ENCODE assay signal across 8 cellular contexts in genomic region chr10:133257489-133258065, GRCh38. TPM values are rescaled to one million over a fixed set of nuclear protein-coding genes. Genes with fewer than 3 reads are reported as not detected.
DNase-seq lines count a peak whose midpoint lies in the region; ATAC-seq, FAIRE-seq and TF ChIP-seq lines count a peak whose summit lies in the region.

No MANE protein-coding gene starts in this region.

- H3K4me2 ChIP-seq in GM23248 (ENCODE audit: unreplicated experiment) = no peak overlapping the region

- no peaks in the 10 kb centered on the region for H3K9me3 Mint-ChIP-seq in naive thymus-derived CD4-positive, alpha-beta T cell

- intact Hi-C loops in esophagus muscularis mucosa (cut with DNase I) = no loop called here
- intact Hi-C loops in naive thymus-derived CD4-positive, alpha-beta T cell (cut with micrococcal nuclease) = loop anchor here in 1 of 2 donors (1.0 kb wide), 1 partner anchor 50 kb away; no protein-coding TSS in a partner anchor

- H3K36me3 ChIP-seq in GM23248 (ENCODE audit: low read depth) (no peaks in the 10 kb centered on the region), esophagus muscularis mucosa (no peaks in the 10 kb centered on the region)
- no peaks in the 10 kb centered on the region for H3K36me3 ChIP-seq in naive thymus-derived CD4-positive, alpha-beta T cell (ENCODE audit: control insufficient read depth in 2 of 3, insufficient read depth in 3 of 3, low read length in 3 of 3)

- peaks cover 0 to 2% (median 0%) of the 10 kb centered on the region in 5 donors for H3K27me3 Mint-ChIP-seq in naive thymus-derived CD4-positive, alpha-beta T cell

- H3K4me1 Mint-ChIP-seq in naive thymus-derived CD4-positive, alpha-beta T cell = peaks cover 28 to 54% (median 40%) of the 10 kb centered on the region in 7 donors

- H3K79me2 ChIP-seq in GM23248 (ENCODE audit: insufficient read depth) = no peaks in the 10 kb centered on the region

- TF ChIP-seq POLR2A in esophagus muscularis mucosa (IDR thresholded peaks at IDR 0.05; ENCODE audit: low read depth) (no peak), H54 (IDR thresholded peaks at IDR 0.05; ENCODE audit: low read depth, low read length) (no peak)

- H3K9me3 ChIP-seq in GM23248 (ENCODE audit: low read depth) (no peaks in the 10 kb centered on the region), esophagus muscularis mucosa (no peaks in the 10 kb centered on the region)
- no peaks in the 10 kb centered on the region for H3K9me3 ChIP-seq in naive thymus-derived CD4-positive, alpha-beta T cell (ENCODE audit: control insufficient read depth in 2 of 3, low read length in 3 of 3)

- POLR2A ChIA-PET in naive thymus-derived CD4-positive, alpha-beta T cell (lab: Charles Lee) = interaction anchor here (0.9 to 1.5 kb wide), 5 partner anchors 9 to 22 kb away, joined by 3 to 8 read pairs (median 3); no protein-coding TSS in a partner anchor

- no peak for ATAC-seq in naive thymus-derived CD4-positive, alpha-beta T cell

- WGBS in GM23248 (ENCODE audit: low coverage in 1 of 2, low lambda C conversion rate in 2 of 2, missing lambda C conversion rate in 2 of 2), 2 experiments = 43 to 47% methylated on average over 20 to 27 of the region's 27 CpGs
- 4% methylated on average over 12 of the region's 27 CpGs for WGBS in esophagus muscularis mucosa

- CTCF ChIA-PET in naive thymus-derived CD4-positive, alpha-beta T cell (lab: Charles Lee) = interaction anchor here (2.1 to 4.5 kb wide), 2 partner anchors 18 to 50 kb away, joined by 6 to 34 read pairs; partner anchors contain the start of gene ADAM8

- no peak overlapping the region for H3K4me3 ChIP-seq in GM23248
- H3K4me3 ChIP-seq in esophagus muscularis mucosa = peak overlapping the region; percentile 27 to 34 (median 32)
- no peak overlapping the region for H3K4me3 ChIP-seq in naive thymus-derived CD4-positive, alpha-beta T cell (ENCODE audit: low read length)

- TF ChIP-seq CTCF in C4-2B (conservative IDR thresholded peaks at IDR 0.05) (peak; percentile 88), esophagus muscularis mucosa (IDR thresholded peaks at IDR 0.05) (peak in 2 of 3 experiments; percentile 18 to 42)

- no peaks in the 10 kb centered on the region for H3K9me2 ChIP-seq in GM23248 (ENCODE audit: insufficient read depth)

- peaks cover 16% of the 10 kb centered on the region for H3K4me1 ChIP-seq in GM23248 (ENCODE audit: insufficient read depth)
- H3K4me1 ChIP-seq in esophagus muscularis mucosa = peaks cover 42 to 51% (median 49%) of the 10 kb centered on the region in 4 donors
- peaks cover 37 to 47% of the 10 kb centered on the region in 2 donors for H3K4me1 ChIP-seq in naive thymus-derived CD4-positive, alpha-beta T cell (ENCODE audit: control insufficient read depth in 2 of 2, insufficient read depth in 2 of 2, low read length in 2 of 2)

- DNase-seq in GM23248 (peak; percentile 29), SKM-1 treated with dmso at 0.1 percent for 144 hours (lab: John Stamatoyannopoulos, UW; ENCODE audit: unreplicated experiment) (peak; percentile 55), esophagus muscularis mucosa (ENCODE audit: extremely low spot score) (no peak), H54 (ENCODE audit: insufficient read length, low spot score) (no peak), NCI-H1092 (lab: John Stamatoyannopoulos, UW) (no peak)
- DNase-seq in naive thymus-derived CD4-positive, alpha-beta T cell = peak in 2 of 9 donors; percentile 20 to 24
- DNase-seq in activated effector memory CD4-positive, alpha-beta T cell treated with anti-CD3 and anti-CD28 coated beads, Interleukin-2, amount 50 U/mL, for 16 hours = no peak

- H2AFZ ChIP-seq in GM23248 = no peak overlapping the region

- peak overlapping the region; percentile 74 to 94 (median 89) for H3K27ac Mint-ChIP-seq in naive thymus-derived CD4-positive, alpha-beta T cell

- in situ Hi-C loops in GM23248 (cut with MboI) = no loop called here

- no peak overlapping the region for H3K9ac ChIP-seq in GM23248

- no peaks in the 10 kb centered on the region for H4K20me1 ChIP-seq in GM23248 (ENCODE audit: insufficient read depth)

- H3K4me3 Mint-ChIP-seq in naive thymus-derived CD4-positive, alpha-beta T cell = peak overlapping the region in 9 of 10 donors; percentile 51 to 81 (median 62)

- H3K36me3 Mint-ChIP-seq in naive thymus-derived CD4-positive, alpha-beta T cell = no peaks in the 10 kb centered on the region

- no peak for FAIRE-seq in H54 (lab: Jason Lieb, UNC)

- peaks cover 9% of the 10 kb centered on the region for H3F3A ChIP-seq in GM23248 (ENCODE audit: insufficient read depth)

- no peak for TF ChIP-seq EP300 in esophagus muscularis mucosa (IDR thresholded peaks at IDR 0.05)

- peak overlapping the region; percentile 84 for H3K27ac ChIP-seq in C4-2B
- H3K27ac ChIP-seq in GM23248 = no peak overlapping the region
- H3K27ac ChIP-seq in esophagus muscularis mucosa (replicated peaks in 1 of 4) = peak overlapping the region; percentile 34 to 70 (median 66)
- peak overlapping the region; percentile 80 for H3K27ac ChIP-seq in naive thymus-derived CD4-positive, alpha-beta T cell (ENCODE audit: low read depth, low read length)

- no peaks in the 10 kb centered on the region for H3K27me3 ChIP-seq in GM23248 (replicated peaks; ENCODE audit: insufficient read depth)
- H3K27me3 ChIP-seq in esophagus muscularis mucosa = peaks cover 0 to 15% (median 0%) of the 10 kb centered on the region in 4 donors
- H3K27me3 ChIP-seq in naive thymus-derived CD4-positive, alpha-beta T cell (ENCODE audit: control insufficient read depth in 2 of 2, insufficient read depth in 2 of 2, low read length in 2 of 2) = no peaks in the 10 kb centered on the region

RNA-seq across cellular contexts. Expression of gene ADAM8, which starts 19.1 kb away (rescaled TPM):
- total RNA-seq in GM23248 (2014; rRNA removed; shearing (Covaris generic)) = 0.25 and 0.76 TPM in 2 replicates
- polyA plus RNA-seq in GM23248 (2016; fragmentation: Nextera tagmentation; extraction: Ambion mirVana) = 0.19 TPM in 1 of 2 replicates, not detected in the other
- 1 to 10 TPM; 1.2 to 8.9 (median 2.3) TPM for total RNA-seq in esophagus muscularis mucosa
- total RNA-seq in naive thymus-derived CD4-positive, alpha-beta T cell = 100 to 1,000 TPM in 2 of 5 experiments, 10 to 100 TPM in 3; 19.5 to 239 (median 87.6) TPM
- polyA plus RNA-seq in naive thymus-derived CD4-positive, alpha-beta T cell = 10 to 100 TPM; 22.7 to 27.8 TPM

RNA-seq across cellular contexts. Expression of gene VENTX, which starts 19.9 kb away (rescaled TPM):
- total RNA-seq in GM23248 (2014; rRNA removed; shearing (Covaris generic)) = not detected in 2 replicates
- not detected in 2 replicates for polyA plus RNA-seq in GM23248 (2016; fragmentation: Nextera tagmentation; extraction: Ambion mirVana)
- total RNA-seq in esophagus muscularis mucosa = 1 to 10 TPM in 3 of 4 donors, under 1 TPM in 1; 0.46 to 2.5 (median 2.0) TPM
- 1 to 10 TPM in 1 of 5 experiments, under 1 TPM in 1, not detected in 3; 0.85 to 5.7 TPM for total RNA-seq in naive thymus-derived CD4-positive, alpha-beta T cell
- polyA plus RNA-seq in naive thymus-derived CD4-positive, alpha-beta T cell = not detected

RNA-seq across cellular contexts. Expression of gene UTF1, which starts 27.6 kb away (rescaled TPM):
- not detected in 2 replicates for total RNA-seq in GM23248 (2014; rRNA removed; shearing (Covaris generic))
- polyA plus RNA-seq in GM23248 (2016; fragmentation: Nextera tagmentation; extraction: Ambion mirVana) = not detected in 2 replicates
- not detected for total RNA-seq in esophagus muscularis mucosa
- total RNA-seq in naive thymus-derived CD4-positive, alpha-beta T cell = under 1 TPM in 1 of 5 experiments, not detected in 4; 0.56 TPM
- not detected for polyA plus RNA-seq in naive thymus-derived CD4-positive, alpha-beta T cell

RNA-seq across cellular contexts. Expression of gene TUBGCP2, which starts 51.1 kb away (rescaled TPM):
- 50.3 and 53.9 TPM in 2 replicates for total RNA-seq in GM23248 (2014; rRNA removed; shearing (Covaris generic))
- 35.3 and 39.7 TPM in 2 replicates for polyA plus RNA-seq in GM23248 (2016; fragmentation: Nextera tagmentation; extraction: Ambion mirVana)
- total RNA-seq in esophagus muscularis mucosa = 10 to 100 TPM; 30.2 to 54.4 (median 39.0) TPM
- total RNA-seq in naive thymus-derived CD4-positive, alpha-beta T cell = 10 to 100 TPM; 67.7 to 97.0 (median 69.5) TPM
- polyA plus RNA-seq in naive thymus-derived CD4-positive, alpha-beta T cell = 10 to 100 TPM; 29.6 to 32.6 TPM

RNA-seq across cellular contexts. Expression of gene ZNF511, which starts 51.1 kb away (rescaled TPM):
- total RNA-seq in GM23248 (2014; rRNA removed; shearing (Covaris generic)) = 12.4 and 12.6 TPM in 2 replicates
- 59.5 and 63.3 TPM in 2 replicates for polyA plus RNA-seq in GM23248 (2016; fragmentation: Nextera tagmentation; extraction: Ambion mirVana)
- total RNA-seq in esophagus muscularis mucosa = 10 to 100 TPM; 22.9 to 34.8 (median 33.0) TPM
- total RNA-seq in naive thymus-derived CD4-positive, alpha-beta T cell = 10 to 100 TPM; 29.6 to 49.8 (median 32.8) TPM
- 10 to 100 TPM; 78.9 to 88.1 TPM for polyA plus RNA-seq in naive thymus-derived CD4-positive, alpha-beta T cell

Comparison
In these comparisons a context has a peak if more than half of its experiments do, and no peak if none do; other contexts are left out.
1. DNase-seq: peak in GM23248 (single experiment) and SKM-1 treated with dmso at 0.1 percent for 144 hours (single experiment); none in esophagus muscularis mucosa (single experiment), H54 (single experiment), activated effector memory CD4-positive, alpha-beta T cell treated with anti-CD3 and anti-CD28 coated beads, Interleukin-2, amount 50 U/mL, for 16 hours (single experiment) and NCI-H1092 (single experiment).
2. H3K4me3 ChIP-seq: peak in esophagus muscularis mucosa (4 of 4); none in GM23248 (single experiment) and naive thymus-derived CD4-positive, alpha-beta T cell (single experiment).